Comparison of ENCODE assay signal across 8 cellular contexts in the genomic region with DNA sequence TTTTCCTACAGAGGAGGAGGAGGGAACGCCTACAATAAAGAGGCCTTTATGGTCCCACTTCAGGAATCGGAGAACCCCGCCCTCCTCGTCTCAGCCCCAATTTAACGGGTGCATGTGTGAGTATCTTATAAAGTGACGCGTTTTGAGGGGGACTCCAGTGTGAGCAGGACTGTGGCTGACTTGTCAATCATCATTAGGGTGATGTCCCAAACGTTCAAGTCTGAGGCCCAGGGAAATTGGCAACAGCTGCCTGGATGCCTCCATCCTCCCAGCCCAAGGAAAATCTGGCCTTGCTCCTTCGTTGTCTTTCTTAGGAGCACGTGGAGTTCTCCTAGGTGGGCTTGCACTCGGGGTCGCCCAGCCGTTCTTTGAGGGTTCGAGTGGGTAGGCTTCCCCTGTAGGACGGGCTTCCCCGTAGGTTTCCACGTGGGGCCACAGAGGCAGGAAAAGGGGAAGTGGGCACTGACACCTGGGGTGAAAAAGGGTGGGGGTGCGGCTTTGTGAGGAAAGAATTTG. TPM values are rescaled to one million over a fixed set of nuclear protein-coding genes. Genes with fewer than 3 reads are reported as not detected.
DNase-seq lines count a peak whose midpoint lies in the region; ATAC-seq, FAIRE-seq and TF ChIP-seq lines count a peak whose summit lies in the region.

No MANE protein-coding gene starts in this region.

- H3K4me3 ChIP-seq in bronchial epithelial cell (ENCODE audit: low read depth, low read length), result peak overlapping the region; percentile 11
- peak overlapping the region; percentile 95 to 97 for H3K4me3 ChIP-seq in uterus

- no peak for TF ChIP-seq POLR2A in uterus (IDR thresholded peaks at IDR 0.05)

- peak overlapping the region; percentile 97 to 98 for H3K27ac ChIP-seq in uterus

- DNase-seq in NCI-H524 (lab: John Stamatoyannopoulos, UW) (peak; percentile 35 to 71), NCI-H524 treated with DMSO at 0.1 percent for 48 hours (lab: John Stamatoyannopoulos, UW) (no peak), HFFc6 (no peak), NAMALWA (ENCODE audit: low spot score) (peak; percentile 94), bronchial epithelial cell (ENCODE audit: low read depth) (no peak), memory B cell (ENCODE audit: low spot score in 2 of 2) (peak in 1 of 2 donors; percentile 92), uterus (no peak), kidney tubule cell (ENCODE audit: low spot score) (no peak)

- FAIRE-seq in bronchial epithelial cell (lab: Jason Lieb, UNC), result no peak

- H3K27ac Mint-ChIP-seq in HFFc6 (peak overlapping the region; percentile 95), memory B cell (peak overlapping the region; percentile 99)

- TF ChIP-seq CTCF in HFFc6 (IDR thresholded peaks at IDR 0.05) (no peak), bronchial epithelial cell (IDR thresholded peaks at IDR 0.05; ENCODE audit: insufficient read depth, low read length, severe bottlenecking) (no peak), uterus (IDR thresholded peaks at IDR 0.05) (no peak)

- peaks cover 13% of the 10 kb centered on the region for H3K27me3 Mint-ChIP-seq in HFFc6 (ENCODE audit: insufficient read depth)
- no peaks in the 10 kb centered on the region for H3K27me3 Mint-ChIP-seq in memory B cell

- peaks cover 26% of the 10 kb centered on the region for H3K4me1 Mint-ChIP-seq in HFFc6 (ENCODE audit: low read depth)
- H3K4me1 Mint-ChIP-seq in memory B cell, result peaks cover 32% of the 10 kb centered on the region

- no peaks in the 10 kb centered on the region for H3K9me3 Mint-ChIP-seq in HFFc6
- no peaks in the 10 kb centered on the region for H3K9me3 Mint-ChIP-seq in memory B cell

- no peaks in the 10 kb centered on the region for H3K27me3 ChIP-seq in bronchial epithelial cell (ENCODE audit: control insufficient read depth, insufficient read depth, low read length)
- no peaks in the 10 kb centered on the region for H3K27me3 ChIP-seq in uterus

- peak; percentile 66 for ATAC-seq in memory B cell (ENCODE audit: low read depth)

- H3K36me3 ChIP-seq in bronchial epithelial cell (ENCODE audit: control insufficient read depth, insufficient read depth, low read length), result peaks cover 8% of the 10 kb centered on the region
- no peaks in the 10 kb centered on the region for H3K36me3 ChIP-seq in uterus

- H3K9me3 ChIP-seq in uterus, result no peaks in the 10 kb centered on the region

- peaks cover 31% of the 10 kb centered on the region for H3K36me3 Mint-ChIP-seq in HFFc6 (ENCODE audit: low read depth)
- peaks cover 22% of the 10 kb centered on the region for H3K36me3 Mint-ChIP-seq in memory B cell

- intact Hi-C loops in uterus (cut with DNase I; ENCODE audit: low total_unique reads), result no loop called here

- H3K4me1 ChIP-seq in uterus, result no peaks in the 10 kb centered on the region

- H3K4me3 Mint-ChIP-seq in HFFc6 (peak overlapping the region; percentile 99), memory B cell (peak overlapping the region; percentile 98)

RNA-seq across cellular contexts. Expression of a gene that starts 0.6 kb away (rescaled TPM):
- total RNA-seq in HFFc6 (2021; fragmentation: NEBNext Ultra II Directional; extraction: Animal tissue kit (Norgen Biotek cat#: 25700)), result 100 to 1,000 TPM in 3 of 6 experiments, 10 to 100 TPM in 3; 87.9 to 109 (median 96.9) TPM
- total RNA-seq in bronchial epithelial cell (93.8 and 110 TPM in 2 replicates), uterus (100 to 1,000 TPM in 3 of 4 donors, 10 to 100 TPM in 1; 51.5 to 136 (median 112) TPM)

RNA-seq across cellular contexts. Expression of a gene that starts 30.4 kb away (rescaled TPM):
- not detected for total RNA-seq in HFFc6 (2021; fragmentation: NEBNext Ultra II Directional; extraction: Animal tissue kit (Norgen Biotek cat#: 25700))
- total RNA-seq in bronchial epithelial cell (not detected in 2 replicates), uterus (1 to 10 TPM in 1 of 4 donors, under 1 TPM in 1, not detected in 2; 0.58 to 2.8 TPM)

RNA-seq across cellular contexts. Expression of a gene that starts 58.0 kb away (rescaled TPM):
- total RNA-seq in HFFc6 (2021; fragmentation: NEBNext Ultra II Directional; extraction: Animal tissue kit (Norgen Biotek cat#: 25700)), result 10 to 100 TPM; 18.2 to 26.2 (median 21.7) TPM
- total RNA-seq in bronchial epithelial cell (2.1 and 2.2 TPM in 2 replicates), uterus (10 to 100 TPM; 14.9 to 77.0 (median 23.9) TPM)

Comparison
In these comparisons a context has a peak if more than half of its experiments do, and no peak if none do; other contexts are left out.
1. DNase-seq: peak in NCI-H524 (2 of 2) and NAMALWA (single experiment); none in NCI-H524 treated with DMSO at 0.1 percent for 48 hours (single experiment), HFFc6 (single experiment), bronchial epithelial cell (single experiment), uterus (0 of 2) and kidney tubule cell (single experiment).